In genomic region chr1:182768973-182769372, GRCh38 we compare ENCODE assay signal across 21 cellular contexts. TPM values are rescaled to one million over a fixed set of nuclear protein-coding genes. Genes with fewer than 3 reads are reported as not detected.
DNase-seq lines count a peak whose midpoint lies in the region; ATAC-seq, FAIRE-seq and TF ChIP-seq lines count a peak whose summit lies in the region.
"Had no signal": no experiment of that assay in that cellular context is flagged by ENCODE, and none has a peak within 500 bp of the region (broad histone marks: within the 10 kb centered on the region; RNA-seq: fewer than 3 reads in every experiment).

No MANE protein-coding gene starts in this region.

- intact Hi-C loops in right lobe of liver (cut with DNase I), result no loop called here
- intact Hi-C loops in HepG2 (cut with micrococcal nuclease; ENCODE audit: unreplicated experiment), result no loop called here

- TF ChIP-seq EP300 in HepG2 (IDR thresholded peaks at IDR 0.05; ENCODE audit: low read depth in 2 of 2, low read length in 2 of 2) (no peak), HepG2 (CRISPR knock-in tag; IDR thresholded peaks at IDR 0.05; ENCODE audit: borderline replicate concordance) (no peak)

- no peak overlapping the region for H3K18ac ChIP-seq in mesenchymal stem cell (ENCODE audit: low read depth in 1 of 2, low read length in 2 of 2)

- H3K4me1 ChIP-seq in right lobe of liver (no peaks in the 10 kb centered on the region), HepG2 (ENCODE audit: insufficient read depth, low read length) (no peaks in the 10 kb centered on the region), mesenchymal stem cell (ENCODE audit: control insufficient read depth, insufficient read depth, low read depth, low read length) (no peaks in the 10 kb centered on the region)
- H3K4me1 ChIP-seq: SJSA1, testis had no signal

- H3K36me3 ChIP-seq in right lobe of liver (no peaks in the 10 kb centered on the region), HepG2 (replicated peaks in 1 of 2; ENCODE audit: control insufficient read depth in 1 of 2, insufficient read depth in 2 of 2, low read length in 2 of 2) (no peaks in the 10 kb centered on the region), mesenchymal stem cell (ENCODE audit: control insufficient read depth in 1 of 2, insufficient read depth in 2 of 2, low read depth in 1 of 2, low read length in 2 of 2) (no peaks in the 10 kb centered on the region)
- H3K36me3 ChIP-seq: heart left ventricle, neutrophil, SJSA1 had no signal

- H3K9ac ChIP-seq in HepG2 (ENCODE audit: insufficient read depth, low read depth, low read length), result no peak overlapping the region
- H3K9ac ChIP-seq in mesenchymal stem cell (ENCODE audit: low read length), result no peak overlapping the region

- TF ChIP-seq CTCF in right lobe of liver (IDR thresholded peaks at IDR 0.05) (no peak), HepG2 (CRISPR knock-in tag; IDR thresholded peaks at IDR 0.05) (no peak), fibroblast of pulmonary artery (IDR thresholded peaks at IDR 0.05; ENCODE audit: low read length, missing control alignments) (no peak)

- H2BK12ac ChIP-seq in mesenchymal stem cell (ENCODE audit: low read length in 2 of 2), result no peak overlapping the region

- no peak overlapping the region for H3K4me2 ChIP-seq in HepG2 (ENCODE audit: low read depth, low read length)
- no peak overlapping the region for H3K4me2 ChIP-seq in mesenchymal stem cell (ENCODE audit: low read length, poor library complexity, severe bottlenecking)

- H2AK5ac ChIP-seq in mesenchymal stem cell (ENCODE audit: low read length, severe bottlenecking), result no peak overlapping the region

- WGBS in right lobe of liver (ENCODE audit: insufficient coverage, low coverage, low lambda C conversion rate, missing lambda C conversion rate), result 49% methylated on average over 2 of the region's 2 CpGs
- WGBS in HepG2 (ENCODE audit: low lambda C conversion rate), result 0% methylated on average over 2 of the region's 2 CpGs
- WGBS in mesenchymal stem cell, result 86% methylated on average over 1 of the region's 2 CpGs

- no TSS peak for BruUV-seq in HepG2 (replicated peaks; lab: Mats Ljungman, UMichigan)

- H2BK15ac ChIP-seq in mesenchymal stem cell (ENCODE audit: low read depth, poor library complexity, severe bottlenecking), result no peak overlapping the region

- CTCF ChIA-PET in HepG2 (lab: Yijun Ruan, JAX; ENCODE audit: low intra/inter-chr PET ratio, low total read pairs), result no interaction called here

- DNase-seq in right lobe of liver (no peak), HepG2 (ENCODE audit: low spot score) (no peak), amniotic epithelial cell (ENCODE audit: low read depth) (peak; percentile 79), fibroblast of pulmonary artery (ENCODE audit: low read depth) (peak; percentile 18), mesenchymal stem cell (no peak), iPS-NIHi11 (ENCODE audit: low spot score) (no peak)
- DNase-seq: activated CD4-positive, alpha-beta T cell treated with anti-CD3 and anti-CD28 coated beads, Interleukin-2, amount 10 ng/mL, durations not matched to agents 7 days and 5 days; activated naive CD8-positive, alpha-beta T cell treated with anti-CD3 and anti-CD28 coated beads, Interleukin-2, amount 10 ng/mL, durations not matched to agents 7 days and 5 days; caudate nucleus; CD4-positive, CD25-positive, alpha-beta regulatory T cell; DMS 273 treated with DMSO at 0.1 percent for 48 hours; GF-D8; heart left ventricle; IMR-90; MM.1S; testis had no signal

- POLR2A ChIA-PET in HepG2 (lab: Yijun Ruan, JAX), result no interaction called here

- H3K9me3 ChIP-seq in right lobe of liver (no peaks in the 10 kb centered on the region), HepG2 (ENCODE audit: low read length) (no peaks in the 10 kb centered on the region), mesenchymal stem cell (ENCODE audit: control insufficient read depth, low read length) (no peaks in the 10 kb centered on the region)
- H3K9me3 ChIP-seq: heart left ventricle, neutrophil, SJSA1, testis had no signal

- no peak overlapping the region for H3K4ac ChIP-seq in mesenchymal stem cell (ENCODE audit: low read depth in 1 of 2, low read length in 2 of 2)

- no peak for TF ChIP-seq RAD21 in HepG2 (CRISPR knock-in tag; IDR thresholded peaks at IDR 0.05)

- H3K4me3 ChIP-seq in right lobe of liver (no peak overlapping the region), HepG2 (replicated peaks in 1 of 3; ENCODE audit: insufficient read depth in 1 of 3, low read depth in 2 of 3, low read length in 3 of 3) (no peak overlapping the region), fibroblast of pulmonary artery (replicated peaks; ENCODE audit: low read depth, low read length) (no peak overlapping the region), mesenchymal stem cell (ENCODE audit: insufficient read depth in 1 of 2, low read depth in 1 of 2, low read length in 2 of 2) (no peak overlapping the region)
- H3K4me3 ChIP-seq: heart left ventricle, SJSA1, testis had no signal

- ATAC-seq in right lobe of liver (peak in 3 of 4 donors; percentile 37 to 56 (median 37)), HepG2 (no peak), GM19467 (IDR thresholded peaks at IDR 0.05; ENCODE audit: unreplicated experiment) (no peak), HG02678 (IDR thresholded peaks at IDR 0.05; ENCODE audit: unreplicated experiment) (no peak)
- ATAC-seq: activated T-helper 17 cell treated with anti-CD3 and anti-CD28 coated beads, Interleukin-2, amount 50 U/mL, for 72 hours had no signal

- in situ Hi-C loops in HepG2 (cut with HindIII; ENCODE audit: extremely low pct_ligation_motif_present, low pct_unique_long_range_greater_than_20kb), result no loop called here

- no peaks in the 10 kb centered on the region for H3K79me2 ChIP-seq in HepG2 (ENCODE audit: insufficient read depth, low read length)

- no peak overlapping the region for H4K8ac ChIP-seq in mesenchymal stem cell (ENCODE audit: low read length)

- no peaks in the 10 kb centered on the region for H3K79me1 ChIP-seq in mesenchymal stem cell (replicated peaks; ENCODE audit: low read length, poor library complexity, severe bottlenecking)

- no peak overlapping the region for H2BK120ac ChIP-seq in mesenchymal stem cell (ENCODE audit: low read depth, low read length)

- H3K27me3 ChIP-seq in right lobe of liver (no peaks in the 10 kb centered on the region), HepG2 (ENCODE audit: control insufficient read depth in 1 of 2, insufficient read depth in 2 of 2, low read length in 2 of 2) (peaks cover 0 to 6% of the 10 kb centered on the region in 2 experiments; a peak in 1 of 5 replicates), mesenchymal stem cell (ENCODE audit: control insufficient read depth in 1 of 2, insufficient read depth in 1 of 2, low read length in 2 of 2) (peaks cover 0 to 7% of the 10 kb centered on the region in 2 experiments)
- H3K27me3 ChIP-seq: heart left ventricle, SJSA1, testis had no signal

- no peak overlapping the region for H3K14ac ChIP-seq in mesenchymal stem cell (ENCODE audit: low read length in 2 of 2)

- H3K23ac ChIP-seq in mesenchymal stem cell (ENCODE audit: low read length in 2 of 2), result no peak overlapping the region

- no peak overlapping the region for H2AFZ ChIP-seq in HepG2 (ENCODE audit: low read length)
- H2AFZ ChIP-seq in mesenchymal stem cell (ENCODE audit: low read depth, low read length), result no peak overlapping the region

- no peak overlapping the region for H2BK5ac ChIP-seq in mesenchymal stem cell (ENCODE audit: low read depth, low read length, poor library complexity, severe bottlenecking)

- FAIRE-seq in HepG2 (lab: Jason Lieb, UNC), result no peak

- TF ChIP-seq POLR2A in right lobe of liver (IDR thresholded peaks at IDR 0.05), result no peak
- TF ChIP-seq POLR2A in HepG2 (IDR thresholded peaks at IDR 0.05; ENCODE audit: insufficient read depth in 1 of 2, low read depth in 2 of 2, low read length in 2 of 2), result no peak

- no peaks in the 10 kb centered on the region for H4K20me1 ChIP-seq in HepG2 (ENCODE audit: insufficient read depth, low read length)

- H4K91ac ChIP-seq in mesenchymal stem cell (ENCODE audit: low read length), result no peak overlapping the region

- H3K27ac ChIP-seq in right lobe of liver, result no peak overlapping the region
- no peak overlapping the region for H3K27ac ChIP-seq in HepG2 (ENCODE audit: extremely low read length, insufficient read depth, low read length)
- H3K27ac ChIP-seq in mesenchymal stem cell (ENCODE audit: low read length, poor library complexity, severe bottlenecking), result no peak overlapping the region
- H3K27ac ChIP-seq: neutrophil, SJSA1, testis had no signal

TF ChIP-seq in HepG2, 621 proteins besides CTCF, POLR2A, EP300 and RAD21 (continues in another document):
- TF ChIP-seq STAT5B (CRISPR knock-in tag; IDR thresholded peaks at IDR 0.05) (no peak), ZNF251 (CRISPR knock-in tag; IDR thresholded peaks at IDR 0.05) (no peak)

RNA-seq across cellular contexts. Expression of gene NPL, which starts 20.6 kb away (rescaled TPM):
- total RNA-seq in right lobe of liver (10 to 100 TPM; 10.1 to 28.1 (median 14.4) TPM), HepG2 (2016; rRNA removed; fragmentation: Illumina TruSeq; extraction: Trizol) (0.04 TPM in 1 of 2 replicates, not detected in the other)
- total RNA-seq in HepG2 (2016; cell fraction: cytosol; rRNA removed; fragmentation: Illumina TruSeq; extraction: Trizol; ENCODE audit: low read depth), result not detected in 2 replicates
- total RNA-seq in HepG2 (2016; cell fraction: insoluble cytoplasmic fraction; rRNA removed; fragmentation: Illumina TruSeq; extraction: Trizol), result 0.07 and 0.15 TPM in 2 replicates
- total RNA-seq in HepG2 (2016; cell fraction: membrane; rRNA removed; fragmentation: Illumina TruSeq; extraction: Trizol), result not detected in 2 replicates
- not detected in 2 replicates for total RNA-seq in HepG2 (2016; cell fraction: nucleus; rRNA removed; fragmentation: Illumina TruSeq; extraction: Trizol)
- polyA plus RNA-seq in HepG2 (2011; rRNA removed), result 0.03 and 0.07 TPM in 2 replicates
- not detected in 2 replicates for polyA plus RNA-seq in HepG2 (2011; cell fraction: cytosol; rRNA removed)
- polyA plus RNA-seq in HepG2 (2011; cell fraction: nucleus; rRNA removed), result not detected in 2 replicates
- 0.05 TPM in 1 of 2 replicates, not detected in the other for polyA plus RNA-seq in HepG2 (2012)
- polyA plus RNA-seq in HepG2 (2016; cell fraction: cytosol; fragmentation: Illumina TruSeq; extraction: Trizol; ENCODE audit: low read depth), result not detected in 2 replicates
- polyA plus RNA-seq in HepG2 (2016; cell fraction: insoluble cytoplasmic fraction; fragmentation: Illumina TruSeq; extraction: Trizol; ENCODE audit: low read depth), result 0.11 and 0.19 TPM in 2 replicates
- not detected in 2 replicates for polyA plus RNA-seq in HepG2 (2016; cell fraction: membrane; fragmentation: Illumina TruSeq; extraction: Trizol; ENCODE audit: low read depth)
- polyA plus RNA-seq in HepG2 (2016; cell fraction: nucleus; fragmentation: Illumina TruSeq; extraction: Trizol; ENCODE audit: insufficient read depth, low read depth), result not detected in 2 replicates
- polyA minus RNA-seq in HepG2 (2011; rRNA and poly(A)+ RNA removed; ENCODE audit: low replicate concordance), result 4.7 TPM in 1 of 2 replicates, not detected in the other
- not detected in 2 replicates for polyA minus RNA-seq in HepG2 (2011; cell fraction: cytosol; rRNA and poly(A)+ RNA removed)
- not detected in 2 replicates for polyA minus RNA-seq in HepG2 (2011; cell fraction: nucleus; rRNA and poly(A)+ RNA removed)
- polyA plus RNA-seq in mesenchymal stem cell (2013, experiment 1 of 2), result 2.3 TPM
- polyA plus RNA-seq in mesenchymal stem cell (2013, experiment 2 of 2), result 1.5 TPM

Comparison
In these comparisons a context has a peak if more than half of its experiments do, and no peak if none do; other contexts are left out.
1. ATAC-seq: peak in right lobe of liver (3 of 4); none in HepG2 (single experiment), GM19467 (single experiment) and HG02678 (single experiment).
2. RNA of gene NPL, which starts 20.6 kb away (total RNA-seq): 10.1 to 28.1 TPM in right lobe of liver; 0.04 to 0.15 TPM in HepG2; every median in the first group is over 4 times any median in the second.
3. DNase-seq: peak in amniotic epithelial cell (single experiment) and fibroblast of pulmonary artery (single experiment); none in right lobe of liver (0 of 3), HepG2 (single experiment), mesenchymal stem cell (single experiment) and iPS-NIHi11 (single experiment).